5 cellular contexts compared by ENCODE assay signal in genomic region chr5:30380228-30380627, GRCh38.
"Had no signal": no experiment of that assay in that cellular context is flagged by ENCODE, and none has a peak within 500 bp of the region (broad histone marks: within the 10 kb centered on the region; RNA-seq: fewer than 3 reads in every experiment).

No MANE protein-coding gene starts in this region.

- H3K4me3 Mint-ChIP-seq: H9 had no signal

- ATAC-seq: K562 had no signal

- DNase-seq: GOT3, H9, HCEC 1CT, IMR-90 had no signal

- H3K4me3 ChIP-seq: K562 had no signal

- H3K9me3 Mint-ChIP-seq: H9 had no signal
